In the genomic region with DNA sequence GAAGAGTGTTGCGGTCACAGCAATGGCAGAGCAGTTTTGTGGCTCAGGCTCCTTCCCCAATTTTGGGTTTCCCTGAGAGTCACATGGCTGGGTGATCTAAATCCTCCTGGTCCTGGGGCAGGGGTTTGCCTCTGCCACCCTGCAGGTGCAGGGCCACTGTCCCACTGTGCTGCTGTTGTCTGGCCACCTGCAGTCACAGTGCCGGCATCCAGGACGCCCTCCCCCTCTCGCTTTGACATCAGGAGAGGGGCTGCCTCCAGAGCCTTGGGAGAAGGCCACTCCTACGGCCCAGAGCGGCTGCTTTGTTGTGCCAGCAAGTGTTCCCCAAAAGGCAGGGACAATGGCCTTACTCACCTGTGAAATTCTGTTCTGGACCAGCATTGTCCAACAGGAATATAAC, we compare ENCODE assay signal across 22 cellular contexts.
"Had no signal": no experiment of that assay in that cellular context is flagged by ENCODE, and none has a peak within 500 bp of the region (broad histone marks: within the 10 kb centered on the region; RNA-seq: fewer than 3 reads in every experiment).

No MANE protein-coding gene starts in this region.

- H3K4me1 Mint-ChIP-seq: activated CD4-positive, alpha-beta T cell treated with anti-CD3 and anti-CD28 coated beads, Interleukin-2, amount 10 ng/mL, durations not matched to agents 7 days and 5 days; activated naive CD4-positive, alpha-beta T cell treated with anti-CD3 and anti-CD28 coated beads, Interleukin-2, amount 10 ng/mL, durations not matched to agents 7 days and 5 days had no signal

- H3K27ac ChIP-seq: brain microvascular endothelial cell, cardiac muscle cell had no signal

- H3K27ac Mint-ChIP-seq: activated CD4-positive, alpha-beta memory T cell treated with anti-CD3 and anti-CD28 coated beads for 36 hours; activated CD4-positive, alpha-beta T cell treated with anti-CD3 and anti-CD28 coated beads, Interleukin-2, amount 10 ng/mL, durations not matched to agents 7 days and 5 days; activated naive CD4-positive, alpha-beta T cell treated with anti-CD3 and anti-CD28 coated beads, Interleukin-2, amount 10 ng/mL, durations not matched to agents 7 days and 5 days; activated naive CD8-positive, alpha-beta T cell treated with anti-CD3 and anti-CD28 coated beads for 36 hours; activated T-helper 2 cell treated with anti-CD3 and anti-CD28 coated beads, Interferon-gamma antibody, Interleukin-2, Interleukin-4, amounts not matched to agents 10 μg/mL and 5 μg/mL and 100 μg/mL, durations not matched to agents 14 hours and 24 hours and 36 hours; T-helper 17 cell had no signal

- DNase-seq: activated CD4-positive, alpha-beta memory T cell treated with anti-CD3 and anti-CD28 coated beads for 36 hours; activated CD4-positive, alpha-beta T cell treated with anti-CD3 and anti-CD28 coated beads, Interleukin-2, amount 10 ng/mL, durations not matched to agents 7 days and 5 days; activated CD4-positive, CD25-positive, alpha-beta regulatory T cell; activated CD8-positive, alpha-beta memory T cell treated with anti-CD3 and anti-CD28 coated beads for 24 hours; activated gamma-delta T cell treated with Interleukin-2 at 50 U/mL for 16 hours; activated naive CD4-positive, alpha-beta T cell treated with anti-CD3 and anti-CD28 coated beads, Interleukin-2, amount 10 ng/mL, durations not matched to agents 7 days and 5 days; activated naive CD8-positive, alpha-beta T cell treated with anti-CD3 and anti-CD28 coated beads for 36 hours; activated T-cell treated with anti-CD3 and anti-CD28 coated beads, Interleukin-2, amount 50 U/mL, for 4 hours; brain microvascular endothelial cell; Kasumi-1; NCI-H1105; NCI-H1436; NCI-H187; NCI-H2081; NCI-H510A treated with DMSO at 0.1 percent for 48 hours; PC-3; SHP77 treated with DMSO at 0.1 percent for 48 hours; T-helper 17 cell; T-helper 9 cell had no signal

- H3K4me3 Mint-ChIP-seq: activated CD4-positive, alpha-beta memory T cell treated with anti-CD3 and anti-CD28 coated beads for 36 hours; activated CD4-positive, alpha-beta T cell treated with anti-CD3 and anti-CD28 coated beads, Interleukin-2, amount 10 ng/mL, durations not matched to agents 7 days and 5 days; activated naive CD4-positive, alpha-beta T cell treated with anti-CD3 and anti-CD28 coated beads, Interleukin-2, amount 10 ng/mL, durations not matched to agents 7 days and 5 days; activated naive CD8-positive, alpha-beta T cell treated with anti-CD3 and anti-CD28 coated beads for 36 hours; activated T-cell treated with anti-CD3 and anti-CD28 coated beads, Interleukin-2, amount 50 U/mL, for 4 hours; T-helper 17 cell had no signal

- H3K4me3 ChIP-seq: cardiac muscle cell had no signal

- H3K36me3 ChIP-seq: brain microvascular endothelial cell, cardiac muscle cell had no signal

- FAIRE-seq: RCC 7860 had no signal

- ATAC-seq: activated T-cell treated with anti-CD3 and anti-CD28 coated beads, Interleukin-2, amount 50 U/mL, for 4 hours; PC-3; T-helper 17 cell had no signal

- H3K36me3 Mint-ChIP-seq: activated CD4-positive, alpha-beta memory T cell treated with anti-CD3 and anti-CD28 coated beads for 36 hours; activated naive CD4-positive, alpha-beta T cell treated with anti-CD3 and anti-CD28 coated beads, Interleukin-2, amount 10 ng/mL, durations not matched to agents 7 days and 5 days; activated naive CD8-positive, alpha-beta T cell treated with anti-CD3 and anti-CD28 coated beads for 36 hours had no signal

- H3K9me3 Mint-ChIP-seq: activated CD4-positive, alpha-beta memory T cell treated with anti-CD3 and anti-CD28 coated beads for 36 hours; activated CD4-positive, alpha-beta T cell treated with anti-CD3 and anti-CD28 coated beads, Interleukin-2, amount 10 ng/mL, durations not matched to agents 7 days and 5 days; activated naive CD4-positive, alpha-beta T cell treated with anti-CD3 and anti-CD28 coated beads, Interleukin-2, amount 10 ng/mL, durations not matched to agents 7 days and 5 days; activated naive CD8-positive, alpha-beta T cell treated with anti-CD3 and anti-CD28 coated beads for 36 hours; activated T-cell treated with anti-CD3 and anti-CD28 coated beads, Interleukin-2, amount 50 U/mL, for 4 hours; activated T-helper 2 cell treated with anti-CD3 and anti-CD28 coated beads, Interferon-gamma antibody, Interleukin-2, Interleukin-4, amounts not matched to agents 10 μg/mL and 5 μg/mL and 100 μg/mL, durations not matched to agents 14 hours and 24 hours and 36 hours had no signal

- H3K27me3 ChIP-seq: brain microvascular endothelial cell, cardiac muscle cell had no signal
